In genomic region chr2:241842620-241843211, GRCh38 we compare ENCODE assay signal across 8 cellular contexts. TPM values are rescaled to one million over a fixed set of nuclear protein-coding genes. Genes with fewer than 3 reads are reported as not detected.
DNase-seq lines count a peak whose midpoint lies in the region; ATAC-seq, FAIRE-seq and TF ChIP-seq lines count a peak whose summit lies in the region.

No MANE protein-coding gene starts in this region.

- H3K4me1 Mint-ChIP-seq in central memory CD8-positive, alpha-beta T cell, result peaks cover 45% of the 10 kb centered on the region
- H3K4me1 Mint-ChIP-seq in neural progenitor cell, result peaks cover 19% of the 10 kb centered on the region

- H2AFZ ChIP-seq in neural progenitor cell (replicated peaks), result no peak overlapping the region

- no peaks in the 10 kb centered on the region for H3K9me3 Mint-ChIP-seq in central memory CD8-positive, alpha-beta T cell
- no peaks in the 10 kb centered on the region for H3K9me3 Mint-ChIP-seq in neural progenitor cell

- no peak overlapping the region for H3K4me2 ChIP-seq in neural progenitor cell

- no peak overlapping the region for H3K9ac ChIP-seq in neural progenitor cell

- H3K27me3 ChIP-seq in Panc1 (ENCODE audit: control insufficient read depth, insufficient read depth, low read length) (no peaks in the 10 kb centered on the region), neural progenitor cell (peaks cover 37% of the 10 kb centered on the region)

- H3K4me1 ChIP-seq in Panc1 (ENCODE audit: control insufficient read depth, insufficient read depth, low read length) (peaks cover 5% of the 10 kb centered on the region; the same call in 1 of the 2 replicates), neural progenitor cell (no peaks in the 10 kb centered on the region)

- DNase-seq in GM19239 (ENCODE audit: insufficient read length, low spot score), result peak; percentile 88
- no peak for DNase-seq in Panc1 (ENCODE audit: low read depth, low spot score)
- DNase-seq in central memory CD8-positive, alpha-beta T cell (ENCODE audit: low spot score in 2 of 2), result peak in 1 of 2 donors; percentile 53
- DNase-seq in neural progenitor cell (ENCODE audit: low spot score), result no peak
- DNase-seq in NCI-H82 treated with DMSO at 0.1 percent for 48 hours (lab: John Stamatoyannopoulos, UW; ENCODE audit: unreplicated experiment), result no peak
- no peak for DNase-seq in SHP77 (lab: John Stamatoyannopoulos, UW)

- no peak overlapping the region for H3K27ac ChIP-seq in Panc1 (ENCODE audit: low read length)
- H3K27ac ChIP-seq in neural progenitor cell, result no peak overlapping the region

- H3K27ac Mint-ChIP-seq in central memory CD8-positive, alpha-beta T cell (ENCODE audit: low read depth), result peak overlapping the region; percentile 95
- peak overlapping the region; percentile 72 for H3K27ac Mint-ChIP-seq in neural progenitor cell

- ATAC-seq in Panc1 (peak; percentile 29; the same call in 1 of the 2 replicates), GM19324 (IDR thresholded peaks at IDR 0.05; ENCODE audit: low FRiP score, unreplicated experiment) (no peak), GM21360 (IDR thresholded peaks at IDR 0.05; ENCODE audit: unreplicated experiment) (no peak)
- peak; percentile 54 for ATAC-seq in central memory CD8-positive, alpha-beta T cell (replicated peaks; ENCODE audit: extremely low read depth, poor library complexity, severe bottlenecking)

- H3K79me2 ChIP-seq in neural progenitor cell (ENCODE audit: low read depth), result no peaks in the 10 kb centered on the region

- H3K36me3 ChIP-seq in Panc1 (ENCODE audit: control insufficient read depth, insufficient read depth, low read length) (no peaks in the 10 kb centered on the region), neural progenitor cell (no peaks in the 10 kb centered on the region)

- H3K27me3 Mint-ChIP-seq in central memory CD8-positive, alpha-beta T cell, result no peaks in the 10 kb centered on the region
- peaks cover 26% of the 10 kb centered on the region for H3K27me3 Mint-ChIP-seq in neural progenitor cell (ENCODE audit: insufficient read depth, low read depth)

- TF ChIP-seq CTCF in Panc1 (IDR thresholded peaks at IDR 0.05) (no peak), neural progenitor cell (IDR thresholded peaks at IDR 0.05) (no peak)

- no peaks in the 10 kb centered on the region for H3K9me3 ChIP-seq in Panc1 (ENCODE audit: control insufficient read depth, insufficient read depth, low read depth, low read length)
- no peaks in the 10 kb centered on the region for H3K9me3 ChIP-seq in neural progenitor cell (ENCODE audit: low read depth)

- peaks cover 7% of the 10 kb centered on the region for H3F3A ChIP-seq in neural progenitor cell (ENCODE audit: low read depth)

- peaks cover 12% of the 10 kb centered on the region for H3K36me3 Mint-ChIP-seq in central memory CD8-positive, alpha-beta T cell (ENCODE audit: insufficient read depth)
- H3K36me3 Mint-ChIP-seq in neural progenitor cell, result no peaks in the 10 kb centered on the region

- H3K4me3 ChIP-seq in Panc1 (ENCODE audit: low read depth in 2 of 2, low read length in 2 of 2), result no peak overlapping the region
- H3K4me3 ChIP-seq in neural progenitor cell, result no peak overlapping the region

- CTCF ChIA-PET in Panc1 (lab: Charles Lee), result no interaction called here

- POLR2A ChIA-PET in Panc1 (lab: Charles Lee), result no interaction called here

- H3K4me3 Mint-ChIP-seq in central memory CD8-positive, alpha-beta T cell, result peak overlapping the region; percentile 77
- no peak overlapping the region for H3K4me3 Mint-ChIP-seq in neural progenitor cell

- intact Hi-C loops in Panc1 (cut with micrococcal nuclease; ENCODE audit: unreplicated experiment), result no loop called here

- in situ Hi-C loops in Panc1 (cut with HindIII; ENCODE audit: low pct_unique_long_range_greater_than_20kb, low sequenced_read_pairs), result no loop called here

- BruUV-seq in Panc1 (replicated peaks; lab: Mats Ljungman, UMichigan), result no TSS peak

- no peaks in the 10 kb centered on the region for H4K20me1 ChIP-seq in neural progenitor cell (ENCODE audit: low read depth)

- FAIRE-seq in GM19239 (lab: Jason Lieb, UNC), result peak; percentile 90

RNA-seq across cellular contexts. Expression of gene PDCD1, which starts 16.0 kb away (rescaled TPM):
- 0.15 TPM for total RNA-seq in Panc1 (2021; ENCODE audit: unreplicated experiment)
- 0.29 TPM for polyA plus RNA-seq in Panc1 (2012; ENCODE audit: insufficient read length)
- not detected in 2 replicates for total RNA-seq in neural progenitor cell (ENCODE audit: low replicate concordance)

RNA-seq across cellular contexts. Expression of gene RTP5, which starts 26.8 kb away (rescaled TPM):
- total RNA-seq in Panc1 (2021; ENCODE audit: unreplicated experiment), result not detected
- not detected for polyA plus RNA-seq in Panc1 (2012; ENCODE audit: insufficient read length)
- not detected in 2 replicates for total RNA-seq in neural progenitor cell (ENCODE audit: low replicate concordance)

RNA-seq across cellular contexts. Expression of gene NEU4, which starts 33.7 kb away (rescaled TPM):
- 10.0 TPM for total RNA-seq in Panc1 (2021; ENCODE audit: unreplicated experiment)
- 18.8 TPM for polyA plus RNA-seq in Panc1 (2012; ENCODE audit: insufficient read length)
- 1.2 TPM in 1 of 2 replicates, not detected in the other for total RNA-seq in neural progenitor cell (ENCODE audit: low replicate concordance)

Comparison
In these comparisons a context has a peak if more than half of its experiments do, and no peak if none do; other contexts are left out.
1. ATAC-seq: peak in Panc1 (single experiment) and central memory CD8-positive, alpha-beta T cell (single experiment); none in GM19324 (single experiment) and GM21360 (single experiment).